In genomic region chr9:8301296-8301695, GRCh38 we compare ENCODE assay signal across 9 cellular contexts.
"Had no signal": no experiment of that assay in that cellular context is flagged by ENCODE, and none has a peak within 500 bp of the region (broad histone marks: within the 10 kb centered on the region; RNA-seq: fewer than 3 reads in every experiment).

No MANE protein-coding gene starts in this region.

- DNase-seq: GM23248, GOT3, H7, HFFc6 had no signal

- H3K4me1 Mint-ChIP-seq: IgD-negative memory B cell had no signal

- H3K9me3 ChIP-seq: HAP-1 had no signal

- H3K36me3 ChIP-seq: HAP-1 had no signal

- H3K4me3 Mint-ChIP-seq: HFFc6, IgD-negative memory B cell had no signal

- H3K9ac ChIP-seq: GM23248 had no signal

- H3K4me3 ChIP-seq: GM23248, HAP-1 had no signal

- FAIRE-seq: HepG2 had no signal

- H3K27ac Mint-ChIP-seq: HFFc6, IgD-negative memory B cell had no signal

- ATAC-seq: HCT116, HepG2 had no signal

- H3K4me1 ChIP-seq: HAP-1 had no signal

- H3K27ac ChIP-seq: GM23248, HL-60 had no signal

- H3K27me3 Mint-ChIP-seq: IgD-negative memory B cell had no signal

- H2AFZ ChIP-seq: GM23248 had no signal
